In the genomic region with DNA sequence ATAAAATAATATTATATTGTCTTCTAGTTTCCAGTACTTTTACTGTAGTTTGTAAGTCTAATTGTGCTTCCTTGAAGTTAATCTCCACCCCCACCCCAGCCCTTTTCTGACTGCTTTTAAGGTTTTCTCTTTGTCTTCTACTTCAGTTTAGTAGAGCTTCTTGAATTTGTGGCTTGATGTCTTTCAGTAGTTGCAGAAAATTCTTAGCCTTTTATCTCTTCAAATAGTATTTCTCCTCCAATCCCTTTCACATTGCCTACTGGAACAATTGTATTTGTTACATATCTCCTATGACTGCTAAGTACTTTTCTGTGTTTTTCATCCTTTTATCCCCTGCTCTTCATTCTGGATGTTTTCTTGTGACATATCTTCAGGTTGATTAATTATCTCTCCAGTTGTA, we compare ENCODE assay signal across 7 cellular contexts. TPM values are rescaled to one million over a fixed set of nuclear protein-coding genes. Genes with fewer than 3 reads are reported as not detected.
"Had no signal": no experiment of that assay in that cellular context is flagged by ENCODE, and none has a peak within 500 bp of the region (broad histone marks: within the 10 kb centered on the region; RNA-seq: fewer than 3 reads in every experiment).

No MANE protein-coding gene starts in this region.

RNA-seq across cellular contexts. Expression of a gene that starts 38.8 kb away (rescaled TPM):
- total RNA-seq: OCI-LY7, PC-3, PC-9, Right ventricle myocardium inferior, Right ventricle myocardium superior, RPMI7951, SJSA1 had no signal
